ENCODE assay signal across 1 cellular context in genomic region chr1:84750110-84750509, GRCh38.
TF ChIP-seq lines count a peak whose summit lies in the region.

No MANE protein-coding gene starts in this region.

TF ChIP-seq in IMR-90, 13 proteins besides CTCF, POLR2A, EP300 and RAD21:
- TF ChIP-seq ELK1 (IDR thresholded peaks at IDR 0.05; ENCODE audit: borderline replicate concordance, low read depth, low read length): no peak
- TF ChIP-seq BHLHE40 (IDR thresholded peaks at IDR 0.05; ENCODE audit: low read depth, low read length): no peak
